Comparison of ENCODE assay signal across 8 cellular contexts in genomic region chr13:46622918-46623256, GRCh38.
DNase-seq lines count a peak whose midpoint lies in the region; ATAC-seq, FAIRE-seq and TF ChIP-seq lines count a peak whose summit lies in the region.

No MANE protein-coding gene starts in this region.

- WGBS in pancreas, 2 donors: 49 to 55% methylated on average over 3 of the region's 3 CpGs

- FAIRE-seq in pancreas (lab: Jason Lieb, UNC): no peak

- DNase-seq in DMS79 treated with DMSO at 0.1 percent for 48 hours (lab: John Stamatoyannopoulos, UW) (peak; percentile 39), NCI-H446 treated with DMSO at 0.1 percent for 48 hours (lab: John Stamatoyannopoulos, UW) (peak; percentile 94), pancreas (no peak), DMS114 treated with DMSO at 0.1 percent for 48 hours (lab: John Stamatoyannopoulos, UW; ENCODE audit: unreplicated experiment) (no peak), DMS153 (lab: John Stamatoyannopoulos, UW) (no peak)
- DNase-seq in stimulated activated CD4-positive, alpha-beta T cell treated with anti-CD3 and anti-CD28 coated beads, Interleukin-4, amount 100 ng/mL, for 4 hours: no peak

- peaks cover 12 to 33% (median 28%) of the 10 kb centered on the region in 3 donors for H3K4me1 ChIP-seq in pancreas

- H3K4me3 ChIP-seq in pancreas: no peak overlapping the region

- intact Hi-C loops in pancreas (cut with DNase I): no loop called here

- H3K27me3 ChIP-seq in pancreas: no peaks in the 10 kb centered on the region

- peak overlapping the region in 2 of 4 donors; percentile 8 to 25 for H3K27ac ChIP-seq in pancreas

- TF ChIP-seq CTCF in pancreas (IDR thresholded peaks at IDR 0.05): no peak

- ATAC-seq in esophagus mucosa (peak; percentile 54), pancreas (peak in 3 of 4 donors; percentile 51 to 75 (median 71)), HG02571 (IDR thresholded peaks at IDR 0.05; ENCODE audit: unreplicated experiment) (no peak)

- no peaks in the 10 kb centered on the region for H3K9me3 ChIP-seq in pancreas

- no peaks in the 10 kb centered on the region for H3K36me3 ChIP-seq in pancreas

Comparison
In these comparisons a context has a peak if more than half of its experiments do, and no peak if none do; other contexts are left out.
1. DNase-seq: peak in DMS79 treated with DMSO at 0.1 percent for 48 hours (single experiment) and NCI-H446 treated with DMSO at 0.1 percent for 48 hours (single experiment); none in pancreas (0 of 6), DMS114 treated with DMSO at 0.1 percent for 48 hours (single experiment), stimulated activated CD4-positive, alpha-beta T cell treated with anti-CD3 and anti-CD28 coated beads, Interleukin-4, amount 100 ng/mL, for 4 hours (0 of 2) and DMS153 (single experiment).